ENCODE assay signal across 11 cellular contexts in genomic region chr2:230715201-230715600, GRCh38. TPM values are rescaled to one million over a fixed set of nuclear protein-coding genes. Genes with fewer than 3 reads are reported as not detected.
DNase-seq lines count a peak whose midpoint lies in the region; ATAC-seq and TF ChIP-seq lines count a peak whose summit lies in the region.
"Had no signal": no experiment of that assay in that cellular context is flagged by ENCODE, and none has a peak within 500 bp of the region (broad histone marks: within the 10 kb centered on the region; RNA-seq: fewer than 3 reads in every experiment).

No MANE protein-coding gene starts in this region.

- no peaks in the 10 kb centered on the region for H3K36me3 ChIP-seq in CD4-positive, CD25-positive, alpha-beta regulatory T cell (ENCODE audit: control insufficient read depth, insufficient read depth, low read length)
- H3K36me3 ChIP-seq in MM.1S (replicated peaks; ENCODE audit: insufficient read depth, low read length) (no peaks in the 10 kb centered on the region), mammary epithelial cell (ENCODE audit: insufficient read depth, low read length) (no peaks in the 10 kb centered on the region), body of pancreas (replicated peaks in 1 of 2; ENCODE audit: insufficient read depth in 1 of 2, low read depth in 2 of 2) (no peaks in the 10 kb centered on the region)
- peaks cover 0 to 6% (median 0%) of the 10 kb centered on the region in 3 experiments for H3K36me3 ChIP-seq in naive thymus-derived CD4-positive, alpha-beta T cell (ENCODE audit: control insufficient read depth in 2 of 3, insufficient read depth in 3 of 3, low read length in 3 of 3)

- H3K9ac ChIP-seq in MM.1S (ENCODE audit: low read length) (peak overlapping the region; percentile 10; the same call in 1 of the 2 replicates), mammary epithelial cell (ENCODE audit: insufficient read depth, low read length) (no peak overlapping the region)

- TF ChIP-seq POLR2A in body of pancreas (IDR thresholded peaks at IDR 0.05) = no peak

- POLR2A ChIA-PET in naive thymus-derived CD4-positive, alpha-beta T cell (lab: Charles Lee) = interaction anchor here (0.9 to 2.5 kb wide), 6 partner anchors 7 to 79 kb away, joined by 3 to 24 read pairs (median 7); no protein-coding TSS in a partner anchor

- H3K27ac ChIP-seq in CD4-positive, CD25-positive, alpha-beta regulatory T cell (ENCODE audit: insufficient read depth, low read length, poor library complexity, severe bottlenecking) = peak overlapping the region; percentile 87
- H3K27ac ChIP-seq in MM.1S (ENCODE audit: low read length) = no peak overlapping the region
- no peak overlapping the region for H3K27ac ChIP-seq in mammary epithelial cell (ENCODE audit: insufficient read depth, low read depth, low read length)
- H3K27ac ChIP-seq in naive thymus-derived CD4-positive, alpha-beta T cell (ENCODE audit: low read depth, low read length) = peak overlapping the region; percentile 91
- peak overlapping the region in 1 of 4 donors; percentile 96 for H3K27ac ChIP-seq in body of pancreas

- peak overlapping the region; percentile 67 to 97 (median 90) for H3K27ac Mint-ChIP-seq in CD4-positive, CD25-positive, alpha-beta regulatory T cell
- H3K27ac Mint-ChIP-seq in naive thymus-derived CD4-positive, alpha-beta T cell = peak overlapping the region; percentile 69 to 97 (median 94)

- CTCF ChIA-PET in mammary epithelial cell (lab: Charles Lee; ENCODE audit: low non-redundant PET) = no interaction called here
- CTCF ChIA-PET in naive thymus-derived CD4-positive, alpha-beta T cell (lab: Charles Lee) = interaction anchor here (0.8 to 2.2 kb wide), 9 partner anchors 10 to 113 kb away, joined by 3 to 14 read pairs (median 4); no protein-coding TSS in a partner anchor

- peak overlapping the region; percentile 82 for H3K4me2 ChIP-seq in MM.1S (ENCODE audit: low read depth, low read length)
- peak overlapping the region; percentile 92 for H3K4me2 ChIP-seq in mammary epithelial cell (ENCODE audit: insufficient read depth, low read depth, low read length)

- H3K9me3 Mint-ChIP-seq in CD4-positive, CD25-positive, alpha-beta regulatory T cell = no peaks in the 10 kb centered on the region
- H3K9me3 Mint-ChIP-seq in naive thymus-derived CD4-positive, alpha-beta T cell = no peaks in the 10 kb centered on the region

- H3K9me2 ChIP-seq in MM.1S (replicated peaks; ENCODE audit: insufficient read depth, low read length) = no peaks in the 10 kb centered on the region

- H4K20me1 ChIP-seq in MM.1S (ENCODE audit: insufficient read depth, low read length) = peaks cover 26% of the 10 kb centered on the region
- peaks cover 13% of the 10 kb centered on the region for H4K20me1 ChIP-seq in mammary epithelial cell (ENCODE audit: insufficient read depth, low read length)

- H3K4me3 ChIP-seq in CD4-positive, CD25-positive, alpha-beta regulatory T cell (ENCODE audit: low read depth, low read length) = peak overlapping the region; percentile 96
- H3K4me3 ChIP-seq in MM.1S (ENCODE audit: low read length) (peak overlapping the region; percentile 94; the same call in 1 of the 2 replicates), mammary epithelial cell (replicated peaks in 1 of 3; ENCODE audit: insufficient read depth in 1 of 3, low read depth in 2 of 3, low read length in 3 of 3) (peak overlapping the region in 2 of 3 experiments; percentile 70 to 86), body of pancreas (no peak overlapping the region)
- peak overlapping the region; percentile 92 for H3K4me3 ChIP-seq in naive thymus-derived CD4-positive, alpha-beta T cell (ENCODE audit: low read length)

- 79% methylated on average over 3 of the region's 3 CpGs for WGBS in mammary epithelial cell (ENCODE audit: low coverage, missing lambda C conversion rate)
- 57 to 78% methylated on average over 3 of the region's 3 CpGs for WGBS in body of pancreas, 2 donors

- H2AFZ ChIP-seq in MM.1S (ENCODE audit: low read length) = no peak overlapping the region
- H2AFZ ChIP-seq in mammary epithelial cell (ENCODE audit: low read depth, low read length) = no peak overlapping the region

- in situ Hi-C loops in mammary epithelial cell (cut with MboI; ENCODE audit: low sequenced_read_pairs in 2 of 2) = no loop called here

- H3K27me3 Mint-ChIP-seq in CD4-positive, CD25-positive, alpha-beta regulatory T cell = peaks cover 6% of the 10 kb centered on the region
- H3K27me3 Mint-ChIP-seq in naive thymus-derived CD4-positive, alpha-beta T cell = no peaks in the 10 kb centered on the region

- no peaks in the 10 kb centered on the region for H3K27me3 ChIP-seq in CD4-positive, CD25-positive, alpha-beta regulatory T cell (ENCODE audit: control insufficient read depth, insufficient read depth, low read length)
- H3K27me3 ChIP-seq in MM.1S (replicated peaks; ENCODE audit: insufficient read depth, low read length) (no peaks in the 10 kb centered on the region), mammary epithelial cell (ENCODE audit: insufficient read depth, low read length) (no peaks in the 10 kb centered on the region), body of pancreas (no peaks in the 10 kb centered on the region)
- H3K27me3 ChIP-seq in naive thymus-derived CD4-positive, alpha-beta T cell (ENCODE audit: control insufficient read depth in 2 of 2, insufficient read depth in 2 of 2, low read length in 2 of 2) = no peaks in the 10 kb centered on the region

- H3K36me3 Mint-ChIP-seq in CD4-positive, CD25-positive, alpha-beta regulatory T cell = peaks cover 7% of the 10 kb centered on the region
- peaks cover 0 to 37% (median 4%) of the 10 kb centered on the region in 5 donors for H3K36me3 Mint-ChIP-seq in naive thymus-derived CD4-positive, alpha-beta T cell

- peaks cover 9% of the 10 kb centered on the region for H3F3A ChIP-seq in MM.1S (ENCODE audit: insufficient read depth, low read length)

- dilution Hi-C loops in mammary epithelial cell (cut with HindIII; ENCODE audit: low sequenced_read_pairs) = no loop called here

- peaks cover 38 to 68% (median 55%) of the 10 kb centered on the region in 4 donors for H3K4me1 Mint-ChIP-seq in CD4-positive, CD25-positive, alpha-beta regulatory T cell
- peaks cover 45 to 76% (median 65%) of the 10 kb centered on the region in 7 donors for H3K4me1 Mint-ChIP-seq in naive thymus-derived CD4-positive, alpha-beta T cell

- H3K9me3 ChIP-seq in CD4-positive, CD25-positive, alpha-beta regulatory T cell (ENCODE audit: control insufficient read depth in 2 of 2, low read length in 2 of 2) = no peaks in the 10 kb centered on the region
- H3K9me3 ChIP-seq in MM.1S (replicated peaks; ENCODE audit: insufficient read depth, low read length) (no peaks in the 10 kb centered on the region), mammary epithelial cell (replicated peaks; ENCODE audit: insufficient read depth, low read length) (no peaks in the 10 kb centered on the region), body of pancreas (no peaks in the 10 kb centered on the region)
- no peaks in the 10 kb centered on the region for H3K9me3 ChIP-seq in naive thymus-derived CD4-positive, alpha-beta T cell (ENCODE audit: control insufficient read depth in 2 of 3, low read length in 3 of 3)

- no TSS peak for BruUV-seq in mammary epithelial cell (replicated peaks; lab: Mats Ljungman, UMichigan)

- H3K4me3 Mint-ChIP-seq in CD4-positive, CD25-positive, alpha-beta regulatory T cell = peak overlapping the region; percentile 91 to 97 (median 96)
- peak overlapping the region; percentile 73 to 98 (median 95) for H3K4me3 Mint-ChIP-seq in naive thymus-derived CD4-positive, alpha-beta T cell

- intact Hi-C loops in mammary epithelial cell (cut with micrococcal nuclease) (loop anchor here (10.0 kb wide), 1 partner anchor 710 kb away; no protein-coding TSS in a partner anchor), body of pancreas (cut with DNase I) (no loop called here)
- intact Hi-C loops in naive thymus-derived CD4-positive, alpha-beta T cell (cut with micrococcal nuclease) = loop anchor here (2.0 to 5.0 kb wide), 4 partner anchors 14 to 794 kb away; partner anchors contain the start of gene SP100 (in 1 of the 2)

- peak in 2 of 3 donors; percentile 28 to 53 for DNase-seq in CD4-positive, CD25-positive, alpha-beta regulatory T cell
- DNase-seq in MM.1S (no peak), mammary epithelial cell (no peak), NCI-H526 treated with DMSO at 0.1 percent for 48 hours (lab: John Stamatoyannopoulos, UW) (no peak), body of pancreas (no peak), NCI-H524 (lab: John Stamatoyannopoulos, UW) (no peak)
- peak in 3 of 9 donors; percentile 15 to 25 (median 23) for DNase-seq in naive thymus-derived CD4-positive, alpha-beta T cell
- DNase-seq: activated CD4-positive, alpha-beta T cell treated with anti-CD3 and anti-CD28 coated beads for 4 hours; NCI-H1105 treated with DMSO at 0.1 percent for 48 hours; stimulated activated CD4-positive, alpha-beta T cell treated with anti-CD3 and anti-CD28 coated beads, Interleukin-2, amount 100 ng/mL, for 48 hours had no signal

- TF ChIP-seq CTCF in MM.1S (IDR thresholded peaks at IDR 0.05; ENCODE audit: low read length) = no peak
- no peak for TF ChIP-seq CTCF in mammary epithelial cell (conservative IDR thresholded peaks at IDR 0.05 in 1 of 2, IDR thresholded peaks at IDR 0.05 in 1 of 2; ENCODE audit: extremely low read depth in 1 of 2, insufficient read depth in 1 of 2, low read depth in 1 of 2, low read length in 2 of 2)
- TF ChIP-seq CTCF in body of pancreas (IDR thresholded peaks at IDR 0.05) = no peak

- no peak for ATAC-seq in CD4-positive, CD25-positive, alpha-beta regulatory T cell (ENCODE audit: low read depth in 2 of 2)
- ATAC-seq in naive thymus-derived CD4-positive, alpha-beta T cell = no peak
- ATAC-seq in body of pancreas (no peak), GM18519 (IDR thresholded peaks at IDR 0.05; ENCODE audit: low FRiP score, unreplicated experiment) (no peak)

- H3K79me2 ChIP-seq in MM.1S (ENCODE audit: low read length) = peaks cover 73% of the 10 kb centered on the region
- H3K79me2 ChIP-seq in mammary epithelial cell (ENCODE audit: insufficient read depth, low read length) = peaks cover 79% of the 10 kb centered on the region

- peaks cover 71% of the 10 kb centered on the region for H3K4me1 ChIP-seq in CD4-positive, CD25-positive, alpha-beta regulatory T cell (ENCODE audit: control insufficient read depth, insufficient read depth, low read length, poor library complexity, severe bottlenecking)
- H3K4me1 ChIP-seq in MM.1S (ENCODE audit: low read length) (peaks cover 11% of the 10 kb centered on the region), mammary epithelial cell (ENCODE audit: insufficient read depth, low read length) (peaks cover 20% of the 10 kb centered on the region), body of pancreas (peaks cover 32% of the 10 kb centered on the region)
- peaks cover 51 to 58% of the 10 kb centered on the region in 2 donors for H3K4me1 ChIP-seq in naive thymus-derived CD4-positive, alpha-beta T cell (ENCODE audit: control insufficient read depth in 2 of 2, insufficient read depth in 2 of 2, low read length in 2 of 2)

RNA-seq across cellular contexts. Expression of gene CAB39, which starts 2.6 kb away (rescaled TPM):
- total RNA-seq in CD4-positive, CD25-positive, alpha-beta regulatory T cell = 114 TPM
- polyA plus RNA-seq in CD4-positive, CD25-positive, alpha-beta regulatory T cell = 10 to 100 TPM; 64.3 to 88.4 (median 78.3) TPM
- total RNA-seq in mammary epithelial cell = 100 to 1,000 TPM in 1 of 2 donors, 10 to 100 TPM in 1; 68.3 to 115 TPM
- polyA plus RNA-seq in mammary epithelial cell = 55.2 TPM
- 149 TPM for polyA minus RNA-seq in mammary epithelial cell
- 100 to 1,000 TPM in 2 of 5 experiments, 10 to 100 TPM in 3; 71.0 to 186 (median 95.4) TPM for total RNA-seq in naive thymus-derived CD4-positive, alpha-beta T cell
- polyA plus RNA-seq in naive thymus-derived CD4-positive, alpha-beta T cell = 10 to 100 TPM; 73.1 to 79.4 TPM
- total RNA-seq in body of pancreas = 10 to 100 TPM; 32.3 to 34.5 TPM

Comparison
In these comparisons a context has a peak if more than half of its experiments do, and no peak if none do; other contexts are left out.
1. DNase-seq: peak in CD4-positive, CD25-positive, alpha-beta regulatory T cell (2 of 3); none in MM.1S (single experiment), mammary epithelial cell (single experiment), NCI-H526 treated with DMSO at 0.1 percent for 48 hours (single experiment), body of pancreas (0 of 4) and NCI-H524 (0 of 2).
2. H3K27ac ChIP-seq: peak in CD4-positive, CD25-positive, alpha-beta regulatory T cell (single experiment) and naive thymus-derived CD4-positive, alpha-beta T cell (single experiment); none in MM.1S (single experiment) and mammary epithelial cell (single experiment).
3. H3K4me3 ChIP-seq: peak in CD4-positive, CD25-positive, alpha-beta regulatory T cell (single experiment), MM.1S (single experiment), mammary epithelial cell (2 of 3) and naive thymus-derived CD4-positive, alpha-beta T cell (single experiment); none in body of pancreas (0 of 2).